ENCODE assay signal across 12 cellular contexts in the genomic region with DNA sequence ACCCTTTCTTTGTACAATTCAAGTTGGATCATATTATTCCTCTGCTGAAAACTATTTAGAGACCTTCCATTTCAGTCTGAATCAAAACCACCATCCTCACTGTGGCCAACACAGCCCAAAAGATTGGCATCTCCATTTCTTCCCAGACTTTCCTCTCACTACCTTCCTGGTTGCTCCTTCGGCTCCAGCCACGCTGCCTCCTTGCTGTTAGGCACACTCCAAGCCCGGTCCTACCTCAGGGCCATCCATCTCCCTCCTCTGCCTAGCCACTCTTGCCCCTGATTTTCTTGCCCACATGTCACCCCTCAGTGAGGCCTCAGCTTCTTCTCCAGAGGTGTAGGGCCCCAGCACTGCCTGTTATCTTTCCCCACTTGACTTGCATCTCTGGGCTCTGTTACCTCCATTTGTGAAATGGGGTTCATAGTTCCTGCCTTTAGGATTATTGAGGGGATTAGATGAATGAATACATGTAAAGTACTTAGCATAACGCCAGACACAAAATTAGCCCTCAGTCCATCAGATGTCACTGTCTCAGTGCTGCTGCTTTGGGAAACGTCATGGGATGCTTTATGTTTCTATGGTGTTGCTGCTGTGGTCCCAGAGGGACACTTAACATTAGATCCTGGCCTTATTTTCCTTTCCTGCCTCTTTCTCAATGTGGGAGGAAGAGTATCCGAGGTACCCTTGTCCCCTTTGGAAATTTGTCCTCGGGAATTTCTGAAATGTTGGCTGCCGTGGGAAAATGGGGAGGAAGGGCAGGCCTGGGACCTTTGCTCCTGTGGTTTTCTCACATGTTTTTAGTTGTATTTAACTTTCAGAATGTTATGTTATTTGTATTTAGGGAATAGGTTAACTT. TPM values are rescaled to one million over a fixed set of nuclear protein-coding genes. Genes with fewer than 3 reads are reported as not detected.
DNase-seq lines count a peak whose midpoint lies in the region; ATAC-seq, FAIRE-seq and TF ChIP-seq lines count a peak whose summit lies in the region.
"Had no signal": no experiment of that assay in that cellular context is flagged by ENCODE, and none has a peak within 500 bp of the region (broad histone marks: within the 10 kb centered on the region; RNA-seq: fewer than 3 reads in every experiment).

No MANE protein-coding gene starts in this region.

- H3K9me3 ChIP-seq in endothelial cell of umbilical vein (replicated peaks; ENCODE audit: control insufficient read depth, insufficient read depth, low read length) (no peaks in the 10 kb centered on the region), tibial nerve (no peaks in the 10 kb centered on the region), adrenal gland (replicated peaks in 1 of 3) (no peaks in the 10 kb centered on the region)

- H3K4me1 ChIP-seq in endothelial cell of umbilical vein (ENCODE audit: control insufficient read depth, extremely low read depth, insufficient read depth, low read length) = peaks cover 30% of the 10 kb centered on the region
- H3K4me1 ChIP-seq in tibial nerve = peaks cover 0 to 39% (median 16%) of the 10 kb centered on the region in 4 donors
- H3K4me1 ChIP-seq in adrenal gland (replicated peaks in 1 of 2) = peaks cover 0 to 32% of the 10 kb centered on the region in 2 donors

- H3K9me1 ChIP-seq in endothelial cell of umbilical vein (replicated peaks; ENCODE audit: control insufficient read depth, extremely low read depth, insufficient read depth, low read length) = no peaks in the 10 kb centered on the region

- FAIRE-seq in endothelial cell of umbilical vein (lab: Jason Lieb, UNC) = no peak

- no peak overlapping the region for H2AFZ ChIP-seq in endothelial cell of umbilical vein (ENCODE audit: low read depth, low read length)

- no peaks in the 10 kb centered on the region for H3K27me3 ChIP-seq in endothelial cell of umbilical vein (ENCODE audit: control insufficient read depth in 2 of 2, insufficient read depth in 2 of 2, low read length in 2 of 2)
- no peaks in the 10 kb centered on the region for H3K27me3 ChIP-seq in tibial nerve
- no peaks in the 10 kb centered on the region for H3K27me3 ChIP-seq in adrenal gland

- peaks cover 77% of the 10 kb centered on the region for H3K4me1 Mint-ChIP-seq in activated T-cell treated with anti-CD3 and anti-CD28 coated beads, Interleukin-2, amount 50 U/mL, for 24 hours (ENCODE audit: low read depth)
- H3K4me1 Mint-ChIP-seq in naive B cell = peaks cover 37 to 65% (median 65%) of the 10 kb centered on the region in 3 donors

- peak overlapping the region; percentile 85 for H3K27ac Mint-ChIP-seq in activated T-cell treated with anti-CD3 and anti-CD28 coated beads, Interleukin-2, amount 50 U/mL, for 24 hours
- peak overlapping the region in 5 of 6 donors; percentile 65 to 93 (median 75) for H3K27ac Mint-ChIP-seq in naive B cell

- H3K9me3 Mint-ChIP-seq in activated T-cell treated with anti-CD3 and anti-CD28 coated beads, Interleukin-2, amount 50 U/mL, for 24 hours = no peaks in the 10 kb centered on the region
- peaks cover 0 to 3% (median 0%) of the 10 kb centered on the region in 7 donors for H3K9me3 Mint-ChIP-seq in naive B cell

- POLR2A ChIA-PET in endothelial cell of umbilical vein (lab: Charles Lee) = no interaction called here

- H3K9ac ChIP-seq in endothelial cell of umbilical vein (replicated peaks; ENCODE audit: extremely low read depth, insufficient read depth, low read length) = no peak overlapping the region

- no peak overlapping the region for H3K4me2 ChIP-seq in endothelial cell of umbilical vein (ENCODE audit: insufficient read depth, low read length)

- H3K4me3 ChIP-seq in endothelial cell of umbilical vein (replicated peaks in 1 of 3; ENCODE audit: insufficient read depth in 1 of 3, low read depth in 1 of 3, low read length in 3 of 3) (no peak overlapping the region), tibial nerve (no peak overlapping the region), adrenal gland (no peak overlapping the region)

- peaks cover 64% of the 10 kb centered on the region for H3K36me3 Mint-ChIP-seq in activated T-cell treated with anti-CD3 and anti-CD28 coated beads, Interleukin-2, amount 50 U/mL, for 24 hours (ENCODE audit: low read depth)
- peaks cover 5 to 14% of the 10 kb centered on the region in 2 donors for H3K36me3 Mint-ChIP-seq in naive B cell

- peaks cover 8 to 16% of the 10 kb centered on the region in 2 experiments for H3K36me3 ChIP-seq in endothelial cell of umbilical vein (ENCODE audit: control insufficient read depth in 2 of 2, extremely low read depth in 1 of 2, insufficient read depth in 2 of 2, low read length in 2 of 2)
- no peaks in the 10 kb centered on the region for H3K36me3 ChIP-seq in tibial nerve
- no peaks in the 10 kb centered on the region for H3K36me3 ChIP-seq in adrenal gland (replicated peaks in 1 of 2)

- intact Hi-C loops in endothelial cell of umbilical vein (cut with micrococcal nuclease) (no loop called here), adrenal gland (cut with DNase I) (no loop called here)

- CTCF ChIA-PET in endothelial cell of umbilical vein (lab: Charles Lee) = interaction anchor here (2.5 kb wide), 1 partner anchor 156 kb away, joined by 6 read pairs; no protein-coding TSS in a partner anchor

- peaks cover 35% of the 10 kb centered on the region for H4K20me1 ChIP-seq in endothelial cell of umbilical vein (replicated peaks; ENCODE audit: control insufficient read depth, extremely low read depth, insufficient read depth, low read length)

- ATAC-seq in naive B cell (ENCODE audit: low read depth in 2 of 2) (no peak), GM21723 (IDR thresholded peaks at IDR 0.05; ENCODE audit: unreplicated experiment) (no peak)

- BruUV-seq in endothelial cell of umbilical vein (replicated peaks; lab: Mats Ljungman, UMichigan) = no TSS peak

- peak in 1 of 2 donors; percentile 66 for TF ChIP-seq EP300 in tibial nerve (IDR thresholded peaks at IDR 0.05)

- DNase-seq in activated T-cell treated with anti-CD3 and anti-CD28 coated beads, Interleukin-2, amount 50 U/mL, for 24 hours = no peak
- no peak for DNase-seq in activated T-cell treated with anti-CD3 and anti-CD28 coated beads, Interleukin-2, amount 50 U/mL, for 1 hour
- DNase-seq in endothelial cell of umbilical vein (ENCODE audit: low read depth, low spot score) (peak; percentile 32), naive B cell (no peak), tibial nerve (ENCODE audit: low spot score in 2 of 2) (no peak), adrenal gland (no peak), HuH-7 (ENCODE audit: low spot score) (no peak)
- DNase-seq: ACHN; activated CD8-positive, alpha-beta memory T cell treated with anti-CD3 and anti-CD28 coated beads, Interleukin-2, amount 50 U/mL, for 48 hours; head of caudate nucleus; NCI-H1694 treated with DMSO at 0.1 percent for 48 hours had no signal

- no peak for TF ChIP-seq CTCF in endothelial cell of umbilical vein (IDR thresholded peaks at IDR 0.05; ENCODE audit: extremely low read depth in 1 of 2, insufficient read depth in 1 of 2, low read depth in 1 of 2, low read length in 2 of 2)
- no peak for TF ChIP-seq CTCF in tibial nerve (IDR thresholded peaks at IDR 0.05)
- no peak for TF ChIP-seq CTCF in adrenal gland (IDR thresholded peaks at IDR 0.05)

- H3K27ac ChIP-seq in endothelial cell of umbilical vein (ENCODE audit: insufficient read depth, low read depth, low read length) = peak overlapping the region; percentile 6
- peak overlapping the region; percentile 2 to 68 (median 46) for H3K27ac ChIP-seq in tibial nerve
- peak overlapping the region in 2 of 5 donors; percentile 13 to 58 for H3K27ac ChIP-seq in adrenal gland

- H3K27me3 Mint-ChIP-seq in activated T-cell treated with anti-CD3 and anti-CD28 coated beads, Interleukin-2, amount 50 U/mL, for 24 hours = no peaks in the 10 kb centered on the region
- H3K27me3 Mint-ChIP-seq in naive B cell = no peaks in the 10 kb centered on the region

- TF ChIP-seq POLR2A in endothelial cell of umbilical vein (IDR thresholded peaks at IDR 0.05; ENCODE audit: low read depth, low read length) = no peak
- TF ChIP-seq POLR2A in tibial nerve (IDR thresholded peaks at IDR 0.05) = no peak
- no peak for TF ChIP-seq POLR2A in adrenal gland (IDR thresholded peaks at IDR 0.05)

- WGBS in tibial nerve, 2 donors = 47 to 49% methylated on average over 8 of the region's 8 CpGs
- WGBS in adrenal gland, 4 donors = 73 to 84% (median 75%) methylated on average over 8 of the region's 8 CpGs

- peaks cover 100% of the 10 kb centered on the region for H3K79me2 ChIP-seq in endothelial cell of umbilical vein (ENCODE audit: control insufficient read depth, insufficient read depth, low read length)

- no peak overlapping the region for H3K4me3 Mint-ChIP-seq in activated T-cell treated with anti-CD3 and anti-CD28 coated beads, Interleukin-2, amount 50 U/mL, for 24 hours
- peak overlapping the region in 1 of 8 donors; percentile 9 for H3K4me3 Mint-ChIP-seq in naive B cell

- dilution Hi-C loops in endothelial cell of umbilical vein (cut with MboI; ENCODE audit: extremely low pct_ligation_motif_present, low sequenced_read_pairs) = no loop called here

TF ChIP-seq in endothelial cell of umbilical vein, 7 proteins besides CTCF, POLR2A, EP300 and RAD21 (continues in another document):
- TF ChIP-seq JUN (IDR thresholded peaks at IDR 0.05; ENCODE audit: borderline replicate concordance, insufficient read depth, insufficient read length, low read depth) (no peak), EZH2 (IDR thresholded peaks at IDR 0.05; ENCODE audit: borderline replicate concordance, low read depth, low read length, severe bottlenecking) (no peak), POLR2AphosphoS5 (IDR thresholded peaks at IDR 0.05; ENCODE audit: insufficient read depth, low read depth, low read length) (no peak), FOS (IDR thresholded peaks at IDR 0.05; ENCODE audit: borderline replicate concordance, insufficient read depth, low read length) (no peak), MAX (IDR thresholded peaks at IDR 0.05; ENCODE audit: insufficient read depth, insufficient read length) (no peak), GATA2 (IDR thresholded peaks at IDR 0.05; ENCODE audit: insufficient read depth, insufficient read length, low read depth, low read length) (no peak)

RNA-seq across cellular contexts. Expression of gene SNRK, which starts 31.3 kb away (rescaled TPM):
- total RNA-seq in endothelial cell of umbilical vein = 99.9 and 108 TPM in 2 replicates
- 33.3 and 43.3 TPM in 2 replicates for polyA plus RNA-seq in endothelial cell of umbilical vein
- polyA plus RNA-seq in endothelial cell of umbilical vein (2011; cell fraction: cytosol; rRNA removed) = 40.3 and 42.6 TPM in 2 replicates
- 143 and 154 TPM in 2 replicates for polyA plus RNA-seq in endothelial cell of umbilical vein (2011; cell fraction: nucleus; rRNA removed)
- 80.0 and 80.4 TPM in 2 replicates for polyA plus RNA-seq in endothelial cell of umbilical vein (2012)
- 180 TPM in 2 replicates for polyA minus RNA-seq in endothelial cell of umbilical vein
- polyA minus RNA-seq in endothelial cell of umbilical vein (2011; cell fraction: cytosol; rRNA and poly(A)+ RNA removed) = 16.0 TPM
- 201 and 233 TPM in 2 replicates for polyA minus RNA-seq in endothelial cell of umbilical vein (2011; cell fraction: nucleus; rRNA and poly(A)+ RNA removed)
- polyA plus RNA-seq in naive B cell (ENCODE audit: low read depth in 6 of 6) = 10 to 100 TPM; 14.3 to 52.3 (median 38.0) TPM
- 10 to 100 TPM; 59.6 to 83.1 (median 73.7) TPM for total RNA-seq in tibial nerve
- total RNA-seq in adrenal gland = 10 to 100 TPM; 17.4 to 36.4 (median 24.1) TPM
- 10 to 100 TPM in 2 of 3 donors, 1 to 10 TPM in 1; 8.1 to 13.2 (median 12.5) TPM for polyA plus RNA-seq in adrenal gland
